ENCODE assay signal across 10 cellular contexts in genomic region chr12:111174283-111175108, GRCh38.
DNase-seq lines count a peak whose midpoint lies in the region; ATAC-seq, FAIRE-seq and TF ChIP-seq lines count a peak whose summit lies in the region.
"Had no signal": no experiment of that assay in that cellular context is flagged by ENCODE, and none has a peak within 500 bp of the region (broad histone marks: within the 10 kb centered on the region; RNA-seq: fewer than 3 reads in every experiment).

No MANE protein-coding gene starts in this region.

- H3K27ac ChIP-seq in SK-N-SH (ENCODE audit: low read depth in 2 of 2, low read length in 1 of 2) (peak overlapping the region in 1 of 2 experiments; percentile 47; a peak in 2 of 4 replicates), MM.1S (ENCODE audit: low read length) (no peak overlapping the region), osteoblast (ENCODE audit: low read depth, low read length) (no peak overlapping the region)

- no peak overlapping the region for H2AFZ ChIP-seq in SK-N-SH (ENCODE audit: low read depth)
- no peak overlapping the region for H2AFZ ChIP-seq in MM.1S (ENCODE audit: low read length)
- no peak overlapping the region for H2AFZ ChIP-seq in osteoblast (ENCODE audit: low read length)

- H3F3A ChIP-seq in SK-N-SH (replicated peaks; ENCODE audit: insufficient read depth), result no peaks in the 10 kb centered on the region
- no peaks in the 10 kb centered on the region for H3F3A ChIP-seq in MM.1S (ENCODE audit: insufficient read depth, low read length)

- H3K4me2 ChIP-seq in SK-N-SH (no peak overlapping the region), MM.1S (ENCODE audit: low read depth, low read length) (no peak overlapping the region), osteoblast (ENCODE audit: insufficient read depth, low read length) (no peak overlapping the region)

- H3K9ac ChIP-seq in SK-N-SH, result no peak overlapping the region
- H3K9ac ChIP-seq in MM.1S (ENCODE audit: low read length), result no peak overlapping the region

- ATAC-seq in SK-N-SH treated with all-trans-retinoic acid at 6 μM for 48 hours (no peak), HG03457 (IDR thresholded peaks at IDR 0.05; ENCODE audit: unreplicated experiment) (no peak)

- peaks cover 0 to 59% of the 10 kb centered on the region in 2 experiments; a peak in 2 of 4 replicates for H3K4me1 ChIP-seq in SK-N-SH (ENCODE audit: control insufficient read depth in 1 of 2, insufficient read depth in 2 of 2, low read depth in 1 of 2, low read length in 1 of 2)
- H3K4me1 ChIP-seq in MM.1S (ENCODE audit: low read length), result no peaks in the 10 kb centered on the region
- H3K4me1 ChIP-seq in osteoblast (ENCODE audit: insufficient read depth, low read length), result no peaks in the 10 kb centered on the region

- no peak overlapping the region for H3K4me3 ChIP-seq in SK-N-SH (ENCODE audit: low read depth in 2 of 2, low read length in 1 of 2)
- H3K4me3 ChIP-seq in MM.1S (ENCODE audit: low read length), result no peak overlapping the region
- no peak overlapping the region for H3K4me3 ChIP-seq in bronchial epithelial cell (ENCODE audit: low read depth, low read length)
- no peak overlapping the region for H3K4me3 ChIP-seq in osteoblast (ENCODE audit: insufficient read depth, low read length)

- TF ChIP-seq POLR2A in erythroblast (IDR thresholded peaks at IDR 0.05; ENCODE audit: low read length), result no peak

- TF ChIP-seq RAD21 in SK-N-SH (IDR thresholded peaks at IDR 0.05; ENCODE audit: low read length), result peak; percentile 64

- TF ChIP-seq CTCF in SK-N-SH (IDR thresholded peaks at IDR 0.05), result no peak
- TF ChIP-seq CTCF in MM.1S (IDR thresholded peaks at IDR 0.05; ENCODE audit: low read length), result peak; percentile 30
- peak; percentile 25 for TF ChIP-seq CTCF in bronchial epithelial cell (IDR thresholded peaks at IDR 0.05; ENCODE audit: insufficient read depth, low read length, severe bottlenecking)
- TF ChIP-seq CTCF in osteoblast (IDR thresholded peaks at IDR 0.05; ENCODE audit: extremely low read depth, low read depth, low read length), result peak; percentile 7

- TF ChIP-seq EP300 in SK-N-SH (IDR thresholded peaks at IDR 0.05; ENCODE audit: borderline replicate concordance in 1 of 2, low read depth in 1 of 2, low read length in 1 of 2), result no peak

- no peak for DNase-seq in SK-N-SH
- DNase-seq in MM.1S, result peak; percentile 17
- peak; percentile 73 for DNase-seq in bronchial epithelial cell (ENCODE audit: low read depth)
- DNase-seq in osteoblast (ENCODE audit: insufficient read length, low spot score, missing footprints), result no peak
- DNase-seq in erythroblast (lab: John Stamatoyannopoulos, UW), result no peak
- no peak for DNase-seq in NCI-H187 treated with DMSO at 0.1 percent for 48 hours (lab: John Stamatoyannopoulos, UW)
- DNase-seq: HCEC 1CT, hippocampal formation had no signal

- no peaks in the 10 kb centered on the region for H3K9me3 ChIP-seq in SK-N-SH
- no peaks in the 10 kb centered on the region for H3K9me3 ChIP-seq in MM.1S (replicated peaks; ENCODE audit: insufficient read depth, low read length)
- H3K9me3 ChIP-seq in osteoblast (ENCODE audit: low read depth, low read length), result no peaks in the 10 kb centered on the region

- H3K9me2 ChIP-seq in SK-N-SH (no peaks in the 10 kb centered on the region), MM.1S (replicated peaks; ENCODE audit: insufficient read depth, low read length) (no peaks in the 10 kb centered on the region)

- no peaks in the 10 kb centered on the region for H4K20me1 ChIP-seq in SK-N-SH (ENCODE audit: insufficient read depth)
- H4K20me1 ChIP-seq in MM.1S (ENCODE audit: insufficient read depth, low read length), result no peaks in the 10 kb centered on the region
- H4K20me1 ChIP-seq in osteoblast (ENCODE audit: insufficient read depth, low read length), result no peaks in the 10 kb centered on the region

- WGBS in SK-N-SH (ENCODE audit: low lambda C conversion rate), result 60% methylated on average over 9 of the region's 9 CpGs

- no peaks in the 10 kb centered on the region for H3K36me3 ChIP-seq in SK-N-SH (replicated peaks in 1 of 2; ENCODE audit: control insufficient read depth in 1 of 2, insufficient read depth in 2 of 2, low read length in 1 of 2)
- H3K36me3 ChIP-seq in MM.1S (replicated peaks; ENCODE audit: insufficient read depth, low read length), result no peaks in the 10 kb centered on the region
- H3K36me3 ChIP-seq in bronchial epithelial cell (ENCODE audit: control insufficient read depth, insufficient read depth, low read length), result no peaks in the 10 kb centered on the region
- no peaks in the 10 kb centered on the region for H3K36me3 ChIP-seq in osteoblast (ENCODE audit: insufficient read depth, low read length)

- POLR2A ChIA-PET in SK-N-SH (lab: Yijun Ruan, JAX), result interaction anchor here (0.6 kb wide), 1 partner anchor 35 kb away, joined by 3 read pairs; no protein-coding TSS in a partner anchor

- H3K27me3 ChIP-seq in SK-N-SH (ENCODE audit: insufficient read depth) (no peaks in the 10 kb centered on the region), MM.1S (replicated peaks; ENCODE audit: insufficient read depth, low read length) (0 out of 2 replicates have a peak, but pooled peaks cover 3% of the 10 kb centered on the region), bronchial epithelial cell (ENCODE audit: control insufficient read depth, insufficient read depth, low read length) (no peaks in the 10 kb centered on the region), osteoblast (ENCODE audit: insufficient read depth, low read length) (peaks cover 11% of the 10 kb centered on the region)

- no peaks in the 10 kb centered on the region for H3K79me2 ChIP-seq in SK-N-SH (ENCODE audit: insufficient read depth)
- H3K79me2 ChIP-seq in MM.1S (ENCODE audit: low read length), result no peaks in the 10 kb centered on the region
- H3K79me2 ChIP-seq in osteoblast (ENCODE audit: insufficient read depth, low read length), result no peaks in the 10 kb centered on the region

- peak; percentile 73 for FAIRE-seq in bronchial epithelial cell (lab: Jason Lieb, UNC)

- CTCF ChIA-PET in SK-N-SH (lab: Yijun Ruan, JAX), result interaction anchor here (0.6 to 2.5 kb wide), 19 partner anchors 8 to 237 kb away, joined by 3 to 11 read pairs (median 3); no protein-coding TSS in a partner anchor

TF ChIP-seq in SK-N-SH, 30 proteins besides CTCF, POLR2A, EP300 and RAD21 (continues in another document):
- TF ChIP-seq TCF12 (IDR thresholded peaks at IDR 0.05) (no peak), GATA2 (CRISPR knock-in tag; IDR thresholded peaks at IDR 0.05) (no peak), SMC3 (IDR thresholded peaks at IDR 0.05; ENCODE audit: low read depth, low read length) (peak; percentile 51), ZBTB33 (IDR thresholded peaks at IDR 0.05; ENCODE audit: borderline replicate concordance, low read depth) (no peak), EZH2phosphoT487 (IDR thresholded peaks at IDR 0.05; ENCODE audit: borderline replicate concordance, low read depth) (no peak), NFIC (IDR thresholded peaks at IDR 0.05; ENCODE audit: borderline replicate concordance) (no peak), RFX5 (IDR thresholded peaks at IDR 0.05; ENCODE audit: low read length) (no peak), MAX (IDR thresholded peaks at IDR 0.05; ENCODE audit: low read depth) (no peak)

TF ChIP-seq in SK-N-SH treated with all-trans-retinoic acid at 6 μM for 48 hours, 23 proteins besides CTCF, POLR2A, EP300 and RAD21:
- TF ChIP-seq TOX (CRISPR knock-in tag; IDR thresholded peaks at IDR 0.05; ENCODE audit: borderline replicate concordance), result no peak
- TF ChIP-seq ZNF8 (CRISPR knock-in tag; IDR thresholded peaks at IDR 0.05), result no peak
- TF ChIP-seq CSRNP3 (CRISPR knock-in tag; IDR thresholded peaks at IDR 0.05), result no peak
- TF ChIP-seq TSHZ2 (CRISPR knock-in tag; IDR thresholded peaks at IDR 0.05), result no peak
- TF ChIP-seq CSDC2 (CRISPR knock-in tag; IDR thresholded peaks at IDR 0.05), result no peak
- no peak for TF ChIP-seq SNAI2 (CRISPR knock-in tag; IDR thresholded peaks at IDR 0.05)
- no peak for TF ChIP-seq ISL1 (CRISPR knock-in tag; IDR thresholded peaks at IDR 0.05)

Comparison
In these comparisons a context has a peak if more than half of its experiments do, and no peak if none do; other contexts are left out.
1. DNase-seq: peak in MM.1S (single experiment) and bronchial epithelial cell (single experiment); none in SK-N-SH (single experiment), osteoblast (single experiment), erythroblast (0 of 2) and NCI-H187 treated with DMSO at 0.1 percent for 48 hours (single experiment).